In the genomic region with DNA sequence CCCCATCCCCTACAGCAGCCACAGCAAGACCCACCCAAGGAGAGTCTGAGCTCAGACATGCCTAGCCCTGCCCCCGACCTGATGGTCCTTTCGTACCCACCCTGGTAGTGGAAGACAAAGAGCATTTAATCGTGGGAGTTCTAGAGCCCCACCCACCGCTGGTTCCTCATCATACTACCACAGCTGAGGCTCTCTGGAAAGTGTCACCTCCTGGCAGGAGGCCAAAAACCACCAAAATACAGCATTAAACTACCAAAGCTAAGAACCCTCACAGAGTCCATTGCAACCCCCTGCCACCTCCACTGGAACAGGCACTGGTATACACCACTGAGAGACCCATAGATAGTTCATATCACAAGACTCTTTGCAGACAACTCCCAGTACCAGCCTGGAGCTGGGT, we compare ENCODE assay signal across 25 cellular contexts.
"Had no signal": no experiment of that assay in that cellular context is flagged by ENCODE, and none has a peak within 500 bp of the region (broad histone marks: within the 10 kb centered on the region; RNA-seq: fewer than 3 reads in every experiment).

No MANE protein-coding gene starts in this region.

- H3K4me3 ChIP-seq: ascending aorta, cardiac muscle cell, SJSA1 had no signal

- DNase-seq: activated CD4-positive, alpha-beta T cell treated with anti-CD3 and anti-CD28 coated beads, Interleukin-2, amount 10 ng/mL, durations not matched to agents 24 days and 14 days; activated CD4-positive, alpha-beta T cell treated with anti-CD3 and anti-CD28 coated beads, Interleukin-2, amount 50 U/mL, for 4 hours; activated CD8-positive, alpha-beta T cell treated with anti-CD3 and anti-CD28 coated beads for 36 hours; activated effector memory CD4-positive, alpha-beta T cell treated with anti-CD3 and anti-CD28 coated beads, Interleukin-2, amount 50 U/mL, for 16 hours; activated naive CD4-positive, alpha-beta T cell; activated naive CD4-positive, alpha-beta T cell treated with anti-CD3 and anti-CD28 coated beads, Interleukin-2, amount 50 U/mL, for 16 hours; activated naive CD8-positive, alpha-beta T cell treated with anti-CD3 and anti-CD28 coated beads for 36 hours; activated T-cell treated with anti-CD3 and anti-CD28 coated beads, Interleukin-2, amount 50 U/mL, for 1 hour; activated T-cell treated with anti-CD3 and anti-CD28 coated beads, Interleukin-2, amount 50 U/mL, for 72 hours; amygdala; NCI-H1105; NCI-H1417 treated with DMSO at 0.1 percent for 48 hours; NCI-H1930; NCI-H2081 treated with DMSO at 0.1 percent for 48 hours; NCI-H226; NCI-H446 treated with DMSO at 0.1 percent for 48 hours; NCI-H524; RPMI8226; SHP77 treated with DMSO at 0.1 percent for 48 hours; SK-N-SH had no signal

- H3K9ac ChIP-seq: SK-N-SH had no signal

- H3K4me1 ChIP-seq: ascending aorta, SJSA1 had no signal

- H3K27me3 ChIP-seq: ascending aorta, cardiac muscle cell, SJSA1 had no signal

- H3K36me3 ChIP-seq: ascending aorta, cardiac muscle cell, SJSA1 had no signal

- ATAC-seq: activated CD8-positive, alpha-beta T cell treated with anti-CD3 and anti-CD28 coated beads for 36 hours; activated T-cell treated with anti-CD3 and anti-CD28 coated beads, Interleukin-2, amount 50 U/mL, for 72 hours; activated T-helper 17 cell treated with anti-CD3 and anti-CD28 coated beads, Interleukin-2, amount 50 U/mL, for 72 hours; Panc1 had no signal

- H3K9me3 ChIP-seq: SJSA1, SK-N-SH had no signal
